In the genomic region with DNA sequence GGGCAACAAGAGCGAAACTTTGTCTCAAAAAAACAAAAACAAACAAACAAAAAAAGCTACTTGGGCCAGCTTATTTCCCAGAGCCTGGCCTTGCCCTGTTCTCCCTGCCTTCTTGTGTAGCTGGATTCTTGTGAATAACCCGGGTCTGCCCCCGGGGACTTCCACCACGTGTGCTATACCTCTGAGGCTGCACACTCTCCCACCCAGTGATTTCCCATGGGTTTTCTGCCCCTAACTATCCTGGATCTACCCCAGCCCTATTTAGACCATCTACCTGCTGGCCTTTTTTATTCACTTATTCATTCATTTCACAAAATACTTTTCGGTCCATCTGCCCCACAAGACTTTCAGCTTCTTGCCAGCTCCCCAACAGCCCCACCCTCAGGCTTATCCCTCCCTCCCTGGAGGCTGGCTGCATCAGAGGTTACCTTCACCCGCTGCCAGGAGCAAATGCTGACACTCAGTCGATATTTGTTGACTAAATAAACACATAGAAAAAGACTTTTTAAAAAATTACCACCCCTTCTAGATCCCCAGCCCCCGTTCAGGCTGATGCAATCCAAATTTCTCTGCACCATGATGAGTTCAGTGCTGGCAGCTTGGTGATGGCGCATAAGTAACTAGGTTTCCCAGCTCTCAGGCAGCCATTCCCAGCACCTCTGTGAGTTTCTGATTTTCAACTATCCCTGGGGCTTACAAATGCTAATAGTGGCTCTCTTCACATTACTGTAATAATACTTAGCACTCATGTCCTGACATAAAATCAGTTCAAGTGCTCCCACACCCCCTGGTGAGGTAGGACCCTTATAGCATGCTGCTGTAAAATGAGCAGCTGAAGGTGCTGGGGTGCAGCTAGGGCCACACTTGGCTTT, we compare ENCODE assay signal across 2 cellular contexts.
TF ChIP-seq lines count a peak whose summit lies in the region.

No MANE protein-coding gene starts in this region.

TF ChIP-seq in HCT116, 20 proteins besides CTCF, POLR2A, EP300 and RAD21 (continued from another document):
- TF ChIP-seq, protein P1, sequence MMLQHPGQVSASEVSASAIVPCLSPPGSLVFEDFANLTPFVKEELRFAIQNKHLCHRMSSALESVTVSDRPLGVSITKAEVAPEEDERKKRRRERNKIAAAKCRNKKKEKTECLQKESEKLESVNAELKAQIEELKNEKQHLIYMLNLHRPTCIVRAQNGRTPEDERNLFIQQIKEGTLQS (IDR thresholded peaks at IDR 0.05) = no peak
- no peak for TF ChIP-seq EGR1 (IDR thresholded peaks at IDR 0.05; ENCODE audit: low read depth)
- TF ChIP-seq EZH2 (IDR thresholded peaks at IDR 0.05) = no peak
- TF ChIP-seq EZH2phosphoT487 (IDR thresholded peaks at IDR 0.05; ENCODE audit: borderline replicate concordance) = no peak
- no peak for TF ChIP-seq MAX (IDR thresholded peaks at IDR 0.05)
- no peak for TF ChIP-seq SRF (IDR thresholded peaks at IDR 0.05; ENCODE audit: low read depth)
- TF ChIP-seq, protein P2, sequence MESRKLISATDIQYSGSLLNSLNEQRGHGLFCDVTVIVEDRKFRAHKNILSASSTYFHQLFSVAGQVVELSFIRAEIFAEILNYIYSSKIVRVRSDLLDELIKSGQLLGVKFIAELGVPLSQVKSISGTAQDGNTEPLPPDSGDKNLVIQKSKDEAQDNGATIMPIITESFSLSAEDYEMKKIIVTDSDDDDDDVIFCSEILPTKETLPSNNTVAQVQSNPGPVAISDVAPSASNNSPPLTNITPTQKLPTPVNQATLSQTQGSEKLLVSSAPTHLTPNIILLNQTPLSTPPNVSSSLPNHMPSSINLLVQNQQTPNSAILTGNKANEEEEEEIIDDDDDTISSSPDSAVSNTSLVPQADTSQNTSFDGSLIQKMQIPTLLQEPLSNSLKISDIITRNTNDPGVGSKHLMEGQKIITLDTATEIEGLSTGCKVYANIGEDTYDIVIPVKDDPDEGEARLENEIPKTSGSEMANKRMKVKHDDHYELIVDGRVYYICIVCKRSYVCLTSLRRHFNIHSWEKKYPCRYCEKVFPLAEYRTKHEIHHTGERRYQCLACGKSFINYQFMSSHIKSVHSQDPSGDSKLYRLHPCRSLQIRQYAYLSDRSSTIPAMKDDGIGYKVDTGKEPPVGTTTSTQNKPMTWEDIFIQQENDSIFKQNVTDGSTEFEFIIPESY (IDR thresholded peaks at IDR 0.05; ENCODE audit: extremely low read depth, insufficient replicate concordance, low read length) = no peak
- TF ChIP-seq REST (IDR thresholded peaks at IDR 0.05; ENCODE audit: low read depth) = no peak
- no peak for TF ChIP-seq CBX3 (IDR thresholded peaks at IDR 0.05; ENCODE audit: low read depth)
- no peak for TF ChIP-seq YY1 (IDR thresholded peaks at IDR 0.05; ENCODE audit: extremely low read depth, insufficient replicate concordance, low read depth, low read length)
- no peak for TF ChIP-seq FOSL1 (IDR thresholded peaks at IDR 0.05; ENCODE audit: low read depth)
- TF ChIP-seq ZFX (IDR thresholded peaks at IDR 0.05) = no peak

TF ChIP-seq in liver, 16 proteins besides CTCF, POLR2A, EP300 and RAD21 (continued from another document):
- TF ChIP-seq REST (IDR thresholded peaks at IDR 0.05) (no peak), MAX (IDR thresholded peaks at IDR 0.05) (no peak), EGR1 (IDR thresholded peaks at IDR 0.05; ENCODE audit: low read depth in 2 of 2) (no peak), TAF1 (conservative IDR thresholded peaks at IDR 0.05) (peak; percentile 45), JUND (IDR thresholded peaks at IDR 0.05) (no peak), HNF4G (IDR thresholded peaks at IDR 0.05) (no peak), GABPA (IDR thresholded peaks at IDR 0.05 in 1 of 2, conservative IDR thresholded peaks at IDR 0.05 in 1 of 2) (no peak), RXRA (IDR thresholded peaks at IDR 0.05) (peak; percentile 52 to 55), FOXA2 (IDR thresholded peaks at IDR 0.05) (no peak), HNF4A (conservative IDR thresholded peaks at IDR 0.05) (peak; percentile 49 to 60), NR2F2 (IDR thresholded peaks at IDR 0.05) (no peak), FOXA1 (IDR thresholded peaks at IDR 0.05) (no peak), SP1 (IDR thresholded peaks at IDR 0.05) (peak; percentile 64)
- TF ChIP-seq, protein P1 (IDR thresholded peaks at IDR 0.05) = peak; percentile 81
- TF ChIP-seq, protein P2 (IDR thresholded peaks at IDR 0.05) = no peak
TF ChIP-seq in liver: peak in this region for 6.
